In genomic region chr2:201072201-201072530, GRCh38 we compare ENCODE assay signal across 8 cellular contexts. TPM values are rescaled to one million over a fixed set of nuclear protein-coding genes. Genes with fewer than 3 reads are reported as not detected.
DNase-seq lines count a peak whose midpoint lies in the region; ATAC-seq and TF ChIP-seq lines count a peak whose summit lies in the region.

No MANE protein-coding gene starts in this region.

- peak overlapping the region; percentile 86 to 90 for H3K27ac ChIP-seq in breast epithelium
- H3K27ac ChIP-seq in muscle layer of colon (ENCODE audit: low read depth, low read length) = peak overlapping the region; percentile 94

- H3K36me3 ChIP-seq in breast epithelium = no peaks in the 10 kb centered on the region
- H3K36me3 ChIP-seq in muscle layer of colon (ENCODE audit: insufficient read depth, low read length) = no peaks in the 10 kb centered on the region

- H3K4me3 ChIP-seq in breast epithelium (peak overlapping the region; percentile 88 to 95 (median 93)), muscle layer of colon (ENCODE audit: low read depth in 1 of 2, low read length in 2 of 2) (peak overlapping the region; percentile 86 to 90)

- H3K4me1 ChIP-seq in breast epithelium = peaks cover 0 to 12% of the 10 kb centered on the region in 2 donors
- peaks cover 42% of the 10 kb centered on the region for H3K4me1 ChIP-seq in muscle layer of colon (ENCODE audit: insufficient read depth, low read length)

- intact Hi-C loops in breast epithelium (cut with DNase I; ENCODE audit: low total_unique reads) = no loop called here

- peak overlapping the region; percentile 28 for H3K9ac ChIP-seq in muscle layer of colon (ENCODE audit: low read length)

- H3K27me3 ChIP-seq in breast epithelium = no peaks in the 10 kb centered on the region
- H3K27me3 ChIP-seq in muscle layer of colon (ENCODE audit: control insufficient read depth in 1 of 2, insufficient read depth in 2 of 2, low read length in 2 of 2) = no peaks in the 10 kb centered on the region

- no peak for TF ChIP-seq POLR2A in breast epithelium (IDR thresholded peaks at IDR 0.05)

- ATAC-seq in GM18498 (IDR thresholded peaks at IDR 0.05; ENCODE audit: unreplicated experiment) (peak; percentile 11), HG03520 (IDR thresholded peaks at IDR 0.05; ENCODE audit: unreplicated experiment) (peak; percentile 6)

- H3K9me3 ChIP-seq in breast epithelium (no peaks in the 10 kb centered on the region), muscle layer of colon (ENCODE audit: low read length) (no peaks in the 10 kb centered on the region)

- DNase-seq in breast epithelium (ENCODE audit: low spot score in 2 of 2) = no peak
- DNase-seq in foreskin melanocyte = no peak
- no peak for DNase-seq in midbrain (lab: John Stamatoyannopoulos, UW)
- DNase-seq in DMS79 treated with DMSO at 0.1 percent for 48 hours (lab: John Stamatoyannopoulos, UW) = no peak
- no peak for DNase-seq in NCI-H1092 treated with DMSO at 0.1 percent for 48 hours (lab: John Stamatoyannopoulos, UW)

- no peak for TF ChIP-seq CTCF in breast epithelium (IDR thresholded peaks at IDR 0.05)

RNA-seq across cellular contexts. Expression of gene NDUFB3, which starts 0.4 kb away (rescaled TPM):
- total RNA-seq in breast epithelium = 10 to 100 TPM; 40.8 to 51.5 (median 41.4) TPM

RNA-seq across cellular contexts. Expression of gene HYCC2, which starts 0.7 kb away (rescaled TPM):
- 10 to 100 TPM; 16.4 to 38.7 (median 24.1) TPM for total RNA-seq in breast epithelium

RNA-seq across cellular contexts. Expression of gene CFLAR, which starts 43.8 kb away (rescaled TPM):
- total RNA-seq in breast epithelium = 100 to 1,000 TPM; 180 to 322 (median 207) TPM
